In the genomic region with DNA sequence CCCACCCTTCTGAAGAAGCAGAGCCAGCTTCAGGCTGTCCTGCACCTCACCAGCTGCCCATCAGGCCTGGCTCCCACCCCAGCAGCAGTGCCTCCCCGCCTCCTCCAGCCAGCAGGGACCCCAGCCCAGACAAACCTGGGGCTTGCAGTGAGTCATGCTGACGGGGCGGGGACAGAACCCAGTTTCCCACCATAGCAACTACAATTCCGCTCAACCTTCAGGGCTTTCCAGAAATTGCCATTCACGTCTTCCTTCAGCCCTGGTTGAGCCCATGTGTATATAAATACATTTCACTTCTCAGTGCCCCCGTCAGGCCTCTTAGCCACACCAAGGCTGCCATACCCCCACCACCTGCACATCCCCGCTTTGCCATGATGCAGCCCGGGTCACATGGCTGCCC, we compare ENCODE assay signal across 39 cellular contexts. TPM values are rescaled to one million over a fixed set of nuclear protein-coding genes. Genes with fewer than 3 reads are reported as not detected.
"Had no signal": no experiment of that assay in that cellular context is flagged by ENCODE, and none has a peak within 500 bp of the region (broad histone marks: within the 10 kb centered on the region; RNA-seq: fewer than 3 reads in every experiment).

No MANE protein-coding gene starts in this region.

- ATAC-seq: activated CD8-positive, alpha-beta memory T cell treated with anti-CD3 and anti-CD28 coated beads, Interleukin-2, amount 10 ng/mL, durations not matched to agents 7 days and 5 days; activated T-cell treated with anti-CD3 and anti-CD28 coated beads, Interleukin-2, amount 50 U/mL, for 72 hours; activated T-helper 17 cell treated with anti-CD3 and anti-CD28 coated beads, Interleukin-2, amount 50 U/mL, for 72 hours; PC-3; Right ventricle myocardium inferior; SK-N-SH treated with all-trans-retinoic acid at 6 μM for 48 hours had no signal

- H3K9me3 ChIP-seq: ascending aorta, Peyer's patch had no signal

- DNase-seq: activated CD4-positive, alpha-beta memory T cell treated with anti-CD3 and anti-CD28 coated beads, Interleukin-2, amount 10 ng/mL, durations not matched to agents 7 days and 5 days; activated CD4-positive, alpha-beta T cell treated with anti-CD3 and anti-CD28 coated beads for 1 hour; activated CD4-positive, alpha-beta T cell treated with anti-CD3 and anti-CD28 coated beads for 48 hours; activated CD4-positive, CD25-positive, alpha-beta regulatory T cell; activated CD8-positive, alpha-beta memory T cell treated with anti-CD3 and anti-CD28 coated beads for 24 hours; activated CD8-positive, alpha-beta memory T cell treated with anti-CD3 and anti-CD28 coated beads, Interleukin-2, amount 10 ng/mL, durations not matched to agents 7 days and 5 days; activated CD8-positive, alpha-beta memory T cell treated with anti-CD3 and anti-CD28 coated beads, Interleukin-2, amount 50 U/mL, for 48 hours; activated effector memory CD4-positive, alpha-beta T cell treated with anti-CD3 and anti-CD28 coated beads, Interleukin-2, amount 50 U/mL, for 16 hours; activated naive CD4-positive, alpha-beta T cell treated with Interleukin-2 at 50 U/mL for 16 hours; activated naive CD8-positive, alpha-beta T cell treated with anti-CD3 and anti-CD28 coated beads, Interleukin-2, amount 10 ng/mL, durations not matched to agents 7 days and 5 days; activated T-cell treated with anti-CD3 and anti-CD28 coated beads, Interleukin-2, amount 50 U/mL, for 72 hours; amygdala; Kasumi-1; MM.1S; MV-4-11; NCI-H1092; NCI-H1436 treated with DMSO at 0.1 percent for 48 hours; NCI-H1694 treated with DMSO at 0.1 percent for 48 hours; NCI-H2029; NCI-H345; NCI-H524 treated with DMSO at 0.1 percent for 48 hours; NCI-H748 treated with DMSO at 0.1 percent for 48 hours; NK-92 treated with Interleukin-12 subunit alpha and Interleukin-12 subunit beta, amount 100 ng/mL, for 24 hours; PC-3; Peyer's patch; SIG-M5; SW 1271; T-helper 1 cell; T-helper 2 cell; T-helper 9 cell; WERI-Rb-1 had no signal

- H3K27ac ChIP-seq: ascending aorta, Peyer's patch, RWPE1 had no signal

- H3K4me3 Mint-ChIP-seq: activated CD4-positive, alpha-beta memory T cell treated with anti-CD3 and anti-CD28 coated beads, Interleukin-2, amount 10 ng/mL, durations not matched to agents 7 days and 5 days; activated CD8-positive, alpha-beta memory T cell treated with anti-CD3 and anti-CD28 coated beads, Interleukin-2, amount 10 ng/mL, durations not matched to agents 7 days and 5 days; activated naive CD4-positive, alpha-beta T cell treated with anti-CD3 and anti-CD28 coated beads, Interleukin-2, amount 50 U/mL, for 24 hours; activated naive CD8-positive, alpha-beta T cell treated with anti-CD3 and anti-CD28 coated beads, Interleukin-2, amount 10 ng/mL, durations not matched to agents 7 days and 5 days; activated T-cell treated with anti-CD3 and anti-CD28 coated beads, Interleukin-2, amount 50 U/mL, for 72 hours; activated T-helper 17 cell treated with anti-CD3 and anti-CD28 coated beads, Interleukin-2, amount 50 U/mL, for 72 hours had no signal

- H3K4me1 Mint-ChIP-seq: activated T-helper 17 cell treated with anti-CD3 and anti-CD28 coated beads, Interleukin-2, amount 50 U/mL, for 72 hours had no signal

- H3K4me1 ChIP-seq: ascending aorta had no signal

- H3K9me3 Mint-ChIP-seq: activated CD4-positive, alpha-beta memory T cell treated with anti-CD3 and anti-CD28 coated beads, Interleukin-2, amount 10 ng/mL, durations not matched to agents 7 days and 5 days; activated naive CD4-positive, alpha-beta T cell treated with anti-CD3 and anti-CD28 coated beads, Interleukin-2, amount 50 U/mL, for 24 hours; activated naive CD8-positive, alpha-beta T cell treated with anti-CD3 and anti-CD28 coated beads, Interleukin-2, amount 10 ng/mL, durations not matched to agents 7 days and 5 days; activated T-cell treated with anti-CD3 and anti-CD28 coated beads, Interleukin-2, amount 50 U/mL, for 72 hours; activated T-helper 17 cell treated with anti-CD3 and anti-CD28 coated beads, Interleukin-2, amount 50 U/mL, for 72 hours had no signal

- H3K27ac Mint-ChIP-seq: activated CD4-positive, alpha-beta memory T cell treated with anti-CD3 and anti-CD28 coated beads, Interleukin-2, amount 10 ng/mL, durations not matched to agents 7 days and 5 days; activated CD8-positive, alpha-beta memory T cell treated with anti-CD3 and anti-CD28 coated beads, Interleukin-2, amount 10 ng/mL, durations not matched to agents 7 days and 5 days; activated naive CD4-positive, alpha-beta T cell treated with anti-CD3 and anti-CD28 coated beads, Interleukin-2, amount 50 U/mL, for 24 hours; activated naive CD8-positive, alpha-beta T cell treated with anti-CD3 and anti-CD28 coated beads, Interleukin-2, amount 10 ng/mL, durations not matched to agents 7 days and 5 days; activated T-cell treated with anti-CD3 and anti-CD28 coated beads, Interleukin-2, amount 50 U/mL, for 72 hours; activated T-helper 17 cell treated with anti-CD3 and anti-CD28 coated beads, Interleukin-2, amount 50 U/mL, for 72 hours had no signal

- H3K27me3 Mint-ChIP-seq: activated CD4-positive, alpha-beta memory T cell treated with anti-CD3 and anti-CD28 coated beads, Interleukin-2, amount 10 ng/mL, durations not matched to agents 7 days and 5 days; activated naive CD4-positive, alpha-beta T cell treated with anti-CD3 and anti-CD28 coated beads, Interleukin-2, amount 50 U/mL, for 24 hours had no signal

- H3K27me3 ChIP-seq: ascending aorta, Peyer's patch had no signal

- H3K36me3 Mint-ChIP-seq: activated CD8-positive, alpha-beta memory T cell treated with anti-CD3 and anti-CD28 coated beads, Interleukin-2, amount 10 ng/mL, durations not matched to agents 7 days and 5 days; activated naive CD4-positive, alpha-beta T cell treated with anti-CD3 and anti-CD28 coated beads, Interleukin-2, amount 50 U/mL, for 24 hours; activated naive CD8-positive, alpha-beta T cell treated with anti-CD3 and anti-CD28 coated beads, Interleukin-2, amount 10 ng/mL, durations not matched to agents 7 days and 5 days had no signal

- H3K36me3 ChIP-seq: ascending aorta, Peyer's patch, WERI-Rb-1 had no signal

- H3K4me3 ChIP-seq: ascending aorta, Peyer's patch had no signal

RNA-seq across cellular contexts. Expression of a gene that starts 4.4 kb away (rescaled TPM):
- total RNA-seq: activated CD4-positive, alpha-beta memory T cell treated with anti-CD3 and anti-CD28 coated beads, Interleukin-2, amount 10 ng/mL, durations not matched to agents 7 days and 5 days; activated naive CD8-positive, alpha-beta T cell treated with anti-CD3 and anti-CD28 coated beads, Interleukin-2, amount 10 ng/mL, durations not matched to agents 7 days and 5 days; ascending aorta; NCI-H460; Right ventricle myocardium inferior; SK-MEL-5 had no signal
